In genomic region chr7:43758029-43758860, GRCh38 we compare ENCODE assay signal across 8 cellular contexts. TPM values are rescaled to one million over a fixed set of nuclear protein-coding genes. Genes with fewer than 3 reads are reported as not detected.
A peak's percentile ranks its signal among the peaks of the same experiment; 100 is the strongest.
DNase-seq lines count a peak whose midpoint lies in the region; ATAC-seq, FAIRE-seq and TF ChIP-seq lines count a peak whose summit lies in the region.

Gene BLVRA (plus strand): TSS chr7:43758680. CDS start chr7:43771159, 12,479 bp downstream.

- DNase-seq in GM10248 (ENCODE audit: extremely low spot score) (peak; percentile 90), GM23248 (peak; percentile 70), HepG2 (ENCODE audit: low spot score) (peak; percentile 37), cerebellar nuclear complex (lab: John Stamatoyannopoulos, UW) (no peak)
- DNase-seq in activated CD4-positive, alpha-beta T cell treated with anti-CD3 and anti-CD28 coated beads for 4 hours = peak; percentile 62 to 65
- DNase-seq in stimulated activated CD4-positive, alpha-beta T cell treated with anti-CD3 and anti-CD28 coated beads, Interleukin-4, amount 100 ng/mL, for 1 hour = peak; percentile 69

- peaks cover 1% of the 10 kb centered on the region for H3K27me3 Mint-ChIP-seq in dendritic cell treated with granulocyte-macrophage colony-stimulating factor and Interleukin-4, amounts not matched to agents 40 ng/mL and 50 ng/mL, for 4 days

- no peaks in the 10 kb centered on the region for H3K36me3 ChIP-seq in GM23248 (ENCODE audit: low read depth)
- no peaks in the 10 kb centered on the region for H3K36me3 ChIP-seq in Loucy (ENCODE audit: insufficient read depth, low read length)
- no peaks in the 10 kb centered on the region for H3K36me3 ChIP-seq in HepG2 (replicated peaks in 1 of 2; ENCODE audit: control insufficient read depth in 1 of 2, insufficient read depth in 2 of 2, low read length in 2 of 2)

- BruUV-seq in HepG2 (replicated peaks; lab: Mats Ljungman, UMichigan) = TSS peak; percentile 66

- no peaks in the 10 kb centered on the region for H3K9me3 Mint-ChIP-seq in dendritic cell treated with granulocyte-macrophage colony-stimulating factor and Interleukin-4, amounts not matched to agents 40 ng/mL and 50 ng/mL, for 4 days

- H4K20me1 ChIP-seq in GM23248 (ENCODE audit: insufficient read depth) = no peaks in the 10 kb centered on the region
- no peaks in the 10 kb centered on the region for H4K20me1 ChIP-seq in Loucy (ENCODE audit: insufficient read depth, low read length, poor library complexity, severe bottlenecking)
- H4K20me1 ChIP-seq in HepG2 (ENCODE audit: insufficient read depth, low read length) = no peaks in the 10 kb centered on the region

- ATAC-seq in HepG2 = peak; percentile 88

- H3K4me1 ChIP-seq in GM23248 (ENCODE audit: insufficient read depth) (peaks cover 15% of the 10 kb centered on the region), Loucy (ENCODE audit: insufficient read depth, low read length, poor library complexity, severe bottlenecking) (peaks cover 11% of the 10 kb centered on the region), HepG2 (ENCODE audit: insufficient read depth, low read length) (peaks cover 58% of the 10 kb centered on the region)

- H3K27ac ChIP-seq in GM23248 (0 out of 2 replicates have a peak within 1 kb of the TSS, but pooled peaks have one; percentile 14), HepG2 (ENCODE audit: extremely low read length, insufficient read depth, low read length) (peak within 1 kb of the TSS; percentile 60)

- H3K4me3 ChIP-seq in GM23248 = peak within 1 kb of the TSS; percentile 86
- H3K4me3 ChIP-seq in Loucy (ENCODE audit: low read length, poor library complexity, severe bottlenecking) = peak within 1 kb of the TSS; percentile 82
- peak within 1 kb of the TSS; percentile 75 to 91 (median 82) for H3K4me3 ChIP-seq in HepG2 (replicated peaks in 1 of 3; ENCODE audit: insufficient read depth in 1 of 3, low read depth in 2 of 3, low read length in 3 of 3)

- TF ChIP-seq POLR2A in HepG2 (IDR thresholded peaks at IDR 0.05; ENCODE audit: insufficient read depth in 1 of 2, low read depth in 2 of 2, low read length in 2 of 2) = peak; percentile 20 to 87; a peak in 2 of 4 replicates

- H3K4me1 Mint-ChIP-seq in dendritic cell treated with granulocyte-macrophage colony-stimulating factor and Interleukin-4, amounts not matched to agents 40 ng/mL and 50 ng/mL, for 4 days (ENCODE audit: low read depth) = peaks cover 70% of the 10 kb centered on the region

- 7 to 21% methylated on average over 30 to 71 of the region's 72 CpGs for WGBS in GM23248 (ENCODE audit: low coverage in 1 of 2, low lambda C conversion rate in 2 of 2, missing lambda C conversion rate in 2 of 2), 2 experiments
- WGBS in HepG2 (ENCODE audit: low lambda C conversion rate) = 0% methylated on average over 7 of the region's 72 CpGs

- POLR2A ChIA-PET in GM10248 (lab: Yijun Ruan, JAX) = interaction anchor here (0.6 kb wide), 1 partner anchor 259 kb away, joined by 5 read pairs; no protein-coding TSS in a partner anchor
- POLR2A ChIA-PET in HepG2 (lab: Yijun Ruan, JAX) = interaction anchor here (0.7 to 2.9 kb wide), 8 partner anchors 8 to 176 kb away, joined by 3 to 28 read pairs (median 12); partner anchors contain the start of genes COA1 and STK17A

- intact Hi-C loops in dendritic cell treated with granulocyte-macrophage colony-stimulating factor and Interleukin-4, amounts not matched to agents 40 ng/mL and 50 ng/mL, for 4 days (cut with micrococcal nuclease) = no loop called here
- intact Hi-C loops in HepG2 (cut with micrococcal nuclease; ENCODE audit: unreplicated experiment) = loop anchor here (2.0 to 5.0 kb wide), 2 partner anchors 27 to 54 kb away; no protein-coding TSS in a partner anchor

- FAIRE-seq in HepG2 (lab: Jason Lieb, UNC) = no peak

- in situ Hi-C loops in GM23248 (cut with MboI) = no loop called here
- in situ Hi-C loops in HepG2 (cut with HindIII; ENCODE audit: extremely low pct_ligation_motif_present, low pct_unique_long_range_greater_than_20kb) = no loop called here

- peaks cover 29% of the 10 kb centered on the region for H3F3A ChIP-seq in GM23248 (ENCODE audit: insufficient read depth)
- H3F3A ChIP-seq in Loucy (ENCODE audit: low read depth) = no peaks in the 10 kb centered on the region

- H3K9ac ChIP-seq in GM23248 = peak within 1 kb of the TSS; percentile 89
- H3K9ac ChIP-seq in Loucy (ENCODE audit: low read depth, low read length, poor library complexity, severe bottlenecking) = peak within 1 kb of the TSS; percentile 67
- peak within 1 kb of the TSS; percentile 83 for H3K9ac ChIP-seq in HepG2 (ENCODE audit: insufficient read depth, low read depth, low read length)

- 0 out of 2 replicates have a peak, but pooled peaks cover 6% of the 10 kb centered on the region for H3K79me2 ChIP-seq in GM23248 (ENCODE audit: insufficient read depth)
- H3K79me2 ChIP-seq in Loucy (ENCODE audit: insufficient read depth, low read length) = no peaks in the 10 kb centered on the region
- H3K79me2 ChIP-seq in HepG2 (ENCODE audit: insufficient read depth, low read length) = peaks cover 25% of the 10 kb centered on the region

- H3K27ac Mint-ChIP-seq in dendritic cell treated with granulocyte-macrophage colony-stimulating factor and Interleukin-4, amounts not matched to agents 40 ng/mL and 50 ng/mL, for 4 days = peak within 1 kb of the TSS; percentile 92

- H3K4me2 ChIP-seq in GM23248 (ENCODE audit: unreplicated experiment) (peak within 1 kb of the TSS; percentile 84), Loucy (ENCODE audit: low read depth, low read length, poor library complexity, severe bottlenecking) (peak within 1 kb of the TSS; percentile 59), HepG2 (ENCODE audit: low read depth, low read length) (peak within 1 kb of the TSS; percentile 89)

- peaks cover 22% of the 10 kb centered on the region for H3K36me3 Mint-ChIP-seq in dendritic cell treated with granulocyte-macrophage colony-stimulating factor and Interleukin-4, amounts not matched to agents 40 ng/mL and 50 ng/mL, for 4 days (ENCODE audit: low read depth)

- peak within 1 kb of the TSS; percentile 82 for H3K4me3 Mint-ChIP-seq in dendritic cell treated with granulocyte-macrophage colony-stimulating factor and Interleukin-4, amounts not matched to agents 40 ng/mL and 50 ng/mL, for 4 days

- H3K9me2 ChIP-seq in GM23248 (ENCODE audit: insufficient read depth) (no peaks in the 10 kb centered on the region), Loucy (replicated peaks; ENCODE audit: low read depth, low read length) (no peaks in the 10 kb centered on the region)

- CTCF ChIA-PET in GM10248 (lab: Yijun Ruan, JAX) = interaction anchor here (0.8 to 5.6 kb wide), 6 partner anchors 9 to 177 kb away, joined by 3 to 35 read pairs (median 4); partner anchors contain the start of gene STK17A
- CTCF ChIA-PET in HepG2 (lab: Yijun Ruan, JAX; ENCODE audit: low intra/inter-chr PET ratio, low total read pairs) = no interaction called here

- H3K27me3 ChIP-seq in GM23248 (replicated peaks; ENCODE audit: insufficient read depth) = no peaks in the 10 kb centered on the region
- peaks cover 8% of the 10 kb centered on the region for H3K27me3 ChIP-seq in Loucy (ENCODE audit: insufficient read depth, low read length, poor library complexity, severe bottlenecking)
- H3K27me3 ChIP-seq in HepG2 (ENCODE audit: control insufficient read depth in 1 of 2, insufficient read depth in 2 of 2, low read length in 2 of 2) = no peaks in the 10 kb centered on the region; a peak in 1 of 5 replicates

- H2AFZ ChIP-seq in GM23248 (peak within 1 kb of the TSS; percentile 94), Loucy (ENCODE audit: low read length) (peak within 1 kb of the TSS; percentile 94), HepG2 (ENCODE audit: low read length) (peak within 1 kb of the TSS; percentile 52)

- TF ChIP-seq RAD21 in HepG2 (CRISPR knock-in tag; IDR thresholded peaks at IDR 0.05) = no peak

- TF ChIP-seq CTCF in GM10248 (IDR thresholded peaks at IDR 0.05; ENCODE audit: control extremely low read depth, extremely low read depth, low read depth, missing control alignments) (no peak), Loucy (conservative IDR thresholded peaks at IDR 0.05; ENCODE audit: low read length) (no peak), HepG2 (CRISPR knock-in tag; IDR thresholded peaks at IDR 0.05) (no peak)

- no peaks in the 10 kb centered on the region for H3K9me3 ChIP-seq in GM23248 (ENCODE audit: low read depth)
- no peaks in the 10 kb centered on the region for H3K9me3 ChIP-seq in Loucy (ENCODE audit: insufficient read depth, low read depth, low read length)
- H3K9me3 ChIP-seq in HepG2 (ENCODE audit: low read length) = no peaks in the 10 kb centered on the region

- TF ChIP-seq EP300 in HepG2 (IDR thresholded peaks at IDR 0.05; ENCODE audit: low read depth in 2 of 2, low read length in 2 of 2) (no peak), HepG2 (CRISPR knock-in tag; IDR thresholded peaks at IDR 0.05; ENCODE audit: borderline replicate concordance) (no peak)

TF ChIP-seq in HepG2, 621 proteins besides CTCF, POLR2A, EP300 and RAD21 (continues in another document):
- 0 out of 2 replicates have a peak, but pooled peaks have one; percentile 27 for TF ChIP-seq KLF13 (CRISPR knock-in tag; IDR thresholded peaks at IDR 0.05)

RNA-seq across cellular contexts. Expression of gene BLVRA, which starts in this region (rescaled TPM):
- 12.8 and 14.7 TPM in 2 replicates for total RNA-seq in GM23248 (2014; rRNA removed; shearing (Covaris generic))
- 47.0 and 52.6 TPM in 2 replicates for polyA plus RNA-seq in GM23248 (2016; fragmentation: Nextera tagmentation; extraction: Ambion mirVana)
- 64.2 and 95.5 TPM in 2 replicates for total RNA-seq in HepG2 (2016; rRNA removed; fragmentation: Illumina TruSeq; extraction: Trizol)
- total RNA-seq in HepG2 (2016; cell fraction: cytosol; rRNA removed; fragmentation: Illumina TruSeq; extraction: Trizol; ENCODE audit: low read depth) = 21.9 and 23.4 TPM in 2 replicates
- 67.8 and 102 TPM in 2 replicates for total RNA-seq in HepG2 (2016; cell fraction: insoluble cytoplasmic fraction; rRNA removed; fragmentation: Illumina TruSeq; extraction: Trizol)
- total RNA-seq in HepG2 (2016; cell fraction: membrane; rRNA removed; fragmentation: Illumina TruSeq; extraction: Trizol) = 20.5 and 21.4 TPM in 2 replicates
- 27.3 and 29.0 TPM in 2 replicates for total RNA-seq in HepG2 (2016; cell fraction: nucleus; rRNA removed; fragmentation: Illumina TruSeq; extraction: Trizol)
- polyA plus RNA-seq in HepG2 (2011; rRNA removed) = 34.5 and 39.2 TPM in 2 replicates
- polyA plus RNA-seq in HepG2 (2011; cell fraction: cytosol; rRNA removed) = 47.8 and 49.9 TPM in 2 replicates
- polyA plus RNA-seq in HepG2 (2011; cell fraction: nucleus; rRNA removed) = 12.4 and 14.9 TPM in 2 replicates
- 44.0 and 55.0 TPM in 2 replicates for polyA plus RNA-seq in HepG2 (2012)
- 24.0 and 27.8 TPM in 2 replicates for polyA plus RNA-seq in HepG2 (2016; cell fraction: cytosol; fragmentation: Illumina TruSeq; extraction: Trizol; ENCODE audit: low read depth)
- polyA plus RNA-seq in HepG2 (2016; cell fraction: insoluble cytoplasmic fraction; fragmentation: Illumina TruSeq; extraction: Trizol; ENCODE audit: low read depth) = 114 and 128 TPM in 2 replicates
- polyA plus RNA-seq in HepG2 (2016; cell fraction: membrane; fragmentation: Illumina TruSeq; extraction: Trizol; ENCODE audit: low read depth) = 19.9 and 21.4 TPM in 2 replicates
- 45.1 and 49.9 TPM in 2 replicates for polyA plus RNA-seq in HepG2 (2016; cell fraction: nucleus; fragmentation: Illumina TruSeq; extraction: Trizol; ENCODE audit: insufficient read depth, low read depth)
- polyA minus RNA-seq in HepG2 (2011; rRNA and poly(A)+ RNA removed; ENCODE audit: low replicate concordance) = 29.9 and 40.1 TPM in 2 replicates
- polyA minus RNA-seq in HepG2 (2011; cell fraction: cytosol; rRNA and poly(A)+ RNA removed) = 17.3 and 18.1 TPM in 2 replicates
- polyA minus RNA-seq in HepG2 (2011; cell fraction: nucleus; rRNA and poly(A)+ RNA removed) = 9.5 and 12.1 TPM in 2 replicates

Comparison
In these comparisons a context has a peak if more than half of its experiments do, and no peak if none do; other contexts are left out.
1. DNase-seq: peak in GM10248 (single experiment), GM23248 (single experiment), activated CD4-positive, alpha-beta T cell treated with anti-CD3 and anti-CD28 coated beads for 4 hours (2 of 2), HepG2 (single experiment) and stimulated activated CD4-positive, alpha-beta T cell treated with anti-CD3 and anti-CD28 coated beads, Interleukin-4, amount 100 ng/mL, for 1 hour (single experiment); none in cerebellar nuclear complex (0 of 2).
2. Peak in every context shown above with its lines, with median percentiles within 50 percentile points of each other: H2AFZ ChIP-seq, H3K4me2 ChIP-seq, H3K4me3 ChIP-seq and H3K9ac ChIP-seq.